8 cellular contexts compared by ENCODE assay signal in genomic region chr1:155219592-155220031, GRCh38. TPM values are rescaled to one million over a fixed set of nuclear protein-coding genes. Genes with fewer than 3 reads are reported as not detected.
A peak's percentile ranks its signal among the peaks of the same experiment; 100 is the strongest.
DNase-seq lines count a peak whose midpoint lies in the region; ATAC-seq, FAIRE-seq and TF ChIP-seq lines count a peak whose summit lies in the region.

No MANE protein-coding gene starts in this region.

- H3K27ac ChIP-seq in A549 (no peak overlapping the region), Karpas-422 (ENCODE audit: low read length) (no peak overlapping the region), liver (ENCODE audit: low read depth in 1 of 2, low read length in 2 of 2) (no peak overlapping the region)

- no peak for TF ChIP-seq POLR2A in A549 (IDR thresholded peaks at IDR 0.05; ENCODE audit: low read length)

- H3K27me3 Mint-ChIP-seq in type B pancreatic cell: no peaks in the 10 kb centered on the region

- H2AFZ ChIP-seq in Karpas-422 (ENCODE audit: low read length): 0 out of 2 replicates have a peak overlapping the region, but pooled peaks have one; percentile 19

- TF ChIP-seq RAD21 in A549 (conservative IDR thresholded peaks at IDR 0.05 in 1 of 2, IDR thresholded peaks at IDR 0.05 in 1 of 2) (no peak), liver (IDR thresholded peaks at IDR 0.05) (no peak)

- H3K4me1 ChIP-seq in A549 (peaks cover 21% of the 10 kb centered on the region), Karpas-422 (ENCODE audit: low read length) (peaks cover 26% of the 10 kb centered on the region), liver (ENCODE audit: control insufficient read depth in 4 of 4, insufficient read depth in 4 of 4, low read length in 3 of 4) (peaks cover 0 to 3% (median 1%) of the 10 kb centered on the region in 4 donors)

- H3K9me3 ChIP-seq in A549: no peaks in the 10 kb centered on the region
- no peaks in the 10 kb centered on the region for H3K9me3 ChIP-seq in Karpas-422 (ENCODE audit: low read length)
- no peaks in the 10 kb centered on the region for H3K9me3 ChIP-seq in liver (ENCODE audit: control insufficient read depth in 4 of 4, low read length in 3 of 4)

- H3K4me3 Mint-ChIP-seq in type B pancreatic cell: peak overlapping the region; percentile 30

- peak overlapping the region; percentile 96 for H3K27ac Mint-ChIP-seq in type B pancreatic cell

- no peaks in the 10 kb centered on the region for H3K9me2 ChIP-seq in Karpas-422 (replicated peaks; ENCODE audit: insufficient read depth, low read length)

- H3K4me2 ChIP-seq in A549 (no peak overlapping the region), Karpas-422 (ENCODE audit: low read depth, low read length, poor library complexity, severe bottlenecking) (no peak overlapping the region)

- ATAC-seq in A549: no peak; a peak in 1 of 6 replicates
- no peak for ATAC-seq in HG03196 (IDR thresholded peaks at IDR 0.05; ENCODE audit: unreplicated experiment)
- ATAC-seq in HG03135 (IDR thresholded peaks at IDR 0.05; ENCODE audit: unreplicated experiment): no peak
- ATAC-seq in HG03439 (IDR thresholded peaks at IDR 0.05; ENCODE audit: unreplicated experiment): no peak

- H3K79me2 ChIP-seq in Karpas-422 (ENCODE audit: low read length): no peaks in the 10 kb centered on the region

- POLR2A ChIA-PET in A549 (lab: Yijun Ruan, JAX): no interaction called here

- H3K36me3 ChIP-seq in Karpas-422 (ENCODE audit: insufficient read depth, low read length) (no peaks in the 10 kb centered on the region), liver (ENCODE audit: control insufficient read depth in 4 of 4, insufficient read depth in 3 of 4, low read depth in 1 of 4, low read length in 3 of 4) (no peaks in the 10 kb centered on the region)

- no peak for TF ChIP-seq CTCF in A549 (IDR thresholded peaks at IDR 0.05)
- no peak for TF ChIP-seq CTCF in liver (IDR thresholded peaks at IDR 0.05; ENCODE audit: low read depth, low read length, missing input control)
- TF ChIP-seq CTCF in type B pancreatic cell (conservative IDR thresholded peaks at IDR 0.05): no peak

- WGBS in A549 (ENCODE audit: missing lambda C conversion rate): 59% methylated on average over 1 of the region's 1 CpG
- whole genome bisulfite sequencing in liver: 13% methylated on average over 1 of the region's 1 CpG

- H3K36me3 Mint-ChIP-seq in type B pancreatic cell: peaks cover 4% of the 10 kb centered on the region

- FAIRE-seq in A549 (lab: Jason Lieb, UNC): no peak

- H4K20me1 ChIP-seq in Karpas-422 (ENCODE audit: insufficient read depth, low read depth, low read length): no peaks in the 10 kb centered on the region

- CTCF ChIA-PET in A549 (lab: Yijun Ruan, JAX): interaction anchor here (1.2 to 4.2 kb wide), 4 partner anchors 12 to 31 kb away, joined by 3 to 25 read pairs (median 9); partner anchors contain the start of genes MTX1 and THBS3

- TF ChIP-seq EP300 in A549 (IDR thresholded peaks at IDR 0.05): no peak

- no peak for DNase-seq in A549 (ENCODE audit: low read depth in 1 of 2, low spot score in 1 of 2)
- DNase-seq in Karpas-422: peak; percentile 61
- peak in 44 of 58 donors; percentile 6 to 73 (median 24) for DNase-seq in anterior cingulate cortex (lab: John Stamatoyannopoulos, UW)
- DNase-seq in type B pancreatic cell (ENCODE audit: extremely low spot score, unreplicated experiment): no peak

- H3K4me3 ChIP-seq in A549 (no peak overlapping the region), Karpas-422 (ENCODE audit: low read length) (no peak overlapping the region), liver (ENCODE audit: low read depth in 1 of 3, low read length in 3 of 3) (no peak overlapping the region)

- peaks cover 14% of the 10 kb centered on the region for H3K4me1 Mint-ChIP-seq in type B pancreatic cell (ENCODE audit: unreplicated experiment)

- H3K27me3 ChIP-seq in Karpas-422 (ENCODE audit: low read length): no peaks in the 10 kb centered on the region
- H3K27me3 ChIP-seq in liver (ENCODE audit: control insufficient read depth in 4 of 4, insufficient read depth in 4 of 4, low read length in 3 of 4): no peaks in the 10 kb centered on the region

- no peak overlapping the region for H3K9ac ChIP-seq in Karpas-422 (ENCODE audit: low read length)
- H3K9ac ChIP-seq in liver (ENCODE audit: low read depth in 1 of 2, low read length in 2 of 2): no peak overlapping the region

- H3K9me3 Mint-ChIP-seq in type B pancreatic cell: no peaks in the 10 kb centered on the region

TF ChIP-seq in A549, 52 proteins besides CTCF, POLR2A, EP300 and RAD21 (continues in another document):
- no peak for TF ChIP-seq RNF2 (IDR thresholded peaks at IDR 0.05; ENCODE audit: borderline replicate concordance, low read depth)
- TF ChIP-seq MYC (IDR thresholded peaks at IDR 0.05; ENCODE audit: borderline replicate concordance, low read length): no peak
- TF ChIP-seq GATA3 (IDR thresholded peaks at IDR 0.05; ENCODE audit: borderline replicate concordance): no peak
- TF ChIP-seq RARB (CRISPR knock-in tag; IDR thresholded peaks at IDR 0.05): no peak
- no peak for TF ChIP-seq KDM1A (IDR thresholded peaks at IDR 0.05; ENCODE audit: low read depth)

TF ChIP-seq in liver, 16 proteins besides CTCF, POLR2A, EP300 and RAD21 (continues in another document):
- no peak for TF ChIP-seq TAF1 (conservative IDR thresholded peaks at IDR 0.05)
- no peak for TF ChIP-seq MAX (IDR thresholded peaks at IDR 0.05)
- TF ChIP-seq RXRA (IDR thresholded peaks at IDR 0.05): no peak

RNA-seq across cellular contexts. Expression of gene MTX1, which starts 11.1 kb away (rescaled TPM):
- polyA plus RNA-seq in A549 (2011; rRNA removed) (53.4 and 73.9 TPM in 2 replicates), A549 (2017; fragmentation: RNase III; extraction: RNeasy Plus Mini Kit Qiagen cat#74134 plus additional on column Dnase treatment) (64.5 to 67.2 TPM (median 67.1 TPM) in 3 replicates), liver (10 to 100 TPM; 30.5 to 38.4 TPM)
- 113 and 130 TPM in 2 replicates for polyA plus RNA-seq in A549 (2012; cell fraction: cytosol; rRNA removed)
- 143 and 156 TPM in 2 replicates for polyA plus RNA-seq in A549 (2012; cell fraction: nucleus; rRNA removed)
- polyA minus RNA-seq in A549 (2011; rRNA and poly(A)+ RNA removed): 60.0 and 63.1 TPM in 2 replicates
- 49.5 and 56.9 TPM in 2 replicates for total RNA-seq in Karpas-422 (2014; rRNA removed; shearing (Covaris generic); ENCODE audit: low replicate concordance)
- total RNA-seq in liver (10 to 100 TPM; 19.6 to 26.4 TPM), type B pancreatic cell (ENCODE audit: low replicate concordance) (34.0 and 44.2 TPM in 2 replicates)

RNA-seq across cellular contexts. Expression of gene THBS3, which starts 11.9 kb away (rescaled TPM):
- 13.8 and 16.2 TPM in 2 replicates for polyA plus RNA-seq in A549 (2011; rRNA removed)
- polyA plus RNA-seq in A549 (2012; cell fraction: cytosol; rRNA removed): 9.7 and 10.3 TPM in 2 replicates
- polyA plus RNA-seq in A549 (2012; cell fraction: nucleus; rRNA removed): 70.1 and 72.7 TPM in 2 replicates
- polyA plus RNA-seq in A549 (2017; fragmentation: RNase III; extraction: RNeasy Plus Mini Kit Qiagen cat#74134 plus additional on column Dnase treatment): 8.9 to 14.2 TPM (median 12.1 TPM) in 3 replicates
- polyA minus RNA-seq in A549 (2011; rRNA and poly(A)+ RNA removed): 19.8 and 23.0 TPM in 2 replicates
- total RNA-seq in Karpas-422 (2014; rRNA removed; shearing (Covaris generic); ENCODE audit: low replicate concordance): 11.9 and 18.7 TPM in 2 replicates
- 1 to 10 TPM; 4.0 to 6.9 TPM for total RNA-seq in liver
- 1 to 10 TPM; 3.1 to 4.3 TPM for polyA plus RNA-seq in liver
- 23.2 and 28.0 TPM in 2 replicates for total RNA-seq in type B pancreatic cell (ENCODE audit: low replicate concordance)

RNA-seq across cellular contexts. Expression of gene ENTREP3, which starts 35.7 kb away (rescaled TPM):
- 8.4 and 10.7 TPM in 2 replicates for polyA plus RNA-seq in A549 (2011; rRNA removed)
- 20.4 and 27.3 TPM in 2 replicates for polyA plus RNA-seq in A549 (2012; cell fraction: cytosol; rRNA removed)
- polyA plus RNA-seq in A549 (2012; cell fraction: nucleus; rRNA removed): 26.3 and 37.8 TPM in 2 replicates
- polyA plus RNA-seq in A549 (2017; fragmentation: RNase III; extraction: RNeasy Plus Mini Kit Qiagen cat#74134 plus additional on column Dnase treatment): 22.4 to 29.5 TPM (median 27.3 TPM) in 3 replicates
- polyA minus RNA-seq in A549 (2011; rRNA and poly(A)+ RNA removed): 8.3 and 8.4 TPM in 2 replicates
- 20.7 and 30.6 TPM in 2 replicates for total RNA-seq in Karpas-422 (2014; rRNA removed; shearing (Covaris generic); ENCODE audit: low replicate concordance)
- 1 to 10 TPM; 3.3 to 3.8 TPM for total RNA-seq in liver
- polyA plus RNA-seq in liver: 1 to 10 TPM; 2.8 to 7.9 TPM
- total RNA-seq in type B pancreatic cell (ENCODE audit: low replicate concordance): 37.4 and 55.7 TPM in 2 replicates

RNA-seq across cellular contexts. Expression of gene SCAMP3, which starts 42.5 kb away (rescaled TPM):
- polyA plus RNA-seq in A549 (2011; rRNA removed) (135 and 147 TPM in 2 replicates), A549 (2017; fragmentation: RNase III; extraction: RNeasy Plus Mini Kit Qiagen cat#74134 plus additional on column Dnase treatment) (73.1 to 78.1 TPM (median 75.9 TPM) in 3 replicates), liver (10 to 100 TPM; 40.7 to 47.0 TPM)
- 165 and 207 TPM in 2 replicates for polyA plus RNA-seq in A549 (2012; cell fraction: cytosol; rRNA removed)
- polyA plus RNA-seq in A549 (2012; cell fraction: nucleus; rRNA removed): 170 and 184 TPM in 2 replicates
- polyA minus RNA-seq in A549 (2011; rRNA and poly(A)+ RNA removed): 116 and 132 TPM in 2 replicates
- total RNA-seq in Karpas-422 (2014; rRNA removed; shearing (Covaris generic); ENCODE audit: low replicate concordance): 69.7 and 73.5 TPM in 2 replicates
- total RNA-seq in liver (10 to 100 TPM; 14.9 to 22.7 TPM), type B pancreatic cell (ENCODE audit: low replicate concordance) (52.0 and 58.7 TPM in 2 replicates)

RNA-seq across cellular contexts. Expression of gene TRIM46, which starts 46.0 kb away (rescaled TPM):
- 1.1 and 1.5 TPM in 2 replicates for polyA plus RNA-seq in A549 (2011; rRNA removed)
- polyA plus RNA-seq in A549 (2012; cell fraction: cytosol; rRNA removed): 1.9 and 2.3 TPM in 2 replicates
- 7.7 and 11.0 TPM in 2 replicates for polyA plus RNA-seq in A549 (2012; cell fraction: nucleus; rRNA removed)
- polyA plus RNA-seq in A549 (2017; fragmentation: RNase III; extraction: RNeasy Plus Mini Kit Qiagen cat#74134 plus additional on column Dnase treatment): 1.7 to 2.8 TPM (median 2.7 TPM) in 3 replicates
- polyA minus RNA-seq in A549 (2011; rRNA and poly(A)+ RNA removed): 1.3 and 1.9 TPM in 2 replicates
- total RNA-seq in Karpas-422 (2014; rRNA removed; shearing (Covaris generic); ENCODE audit: low replicate concordance): 5.1 and 19.2 TPM in 2 replicates
- total RNA-seq in liver: under 1 TPM; 0.14 to 0.17 TPM
- polyA plus RNA-seq in liver: under 1 TPM; 0.07 to 0.11 TPM
- 2.0 and 8.1 TPM in 2 replicates for total RNA-seq in type B pancreatic cell (ENCODE audit: low replicate concordance)

Comparison
In these comparisons a context has a peak if more than half of its experiments do, and no peak if none do; other contexts are left out.
1. DNase-seq: peak in Karpas-422 (single experiment) and anterior cingulate cortex (44 of 58); none in A549 (0 of 2) and type B pancreatic cell (single experiment).